Comparison of ENCODE assay signal across 20 cellular contexts in the genomic region with DNA sequence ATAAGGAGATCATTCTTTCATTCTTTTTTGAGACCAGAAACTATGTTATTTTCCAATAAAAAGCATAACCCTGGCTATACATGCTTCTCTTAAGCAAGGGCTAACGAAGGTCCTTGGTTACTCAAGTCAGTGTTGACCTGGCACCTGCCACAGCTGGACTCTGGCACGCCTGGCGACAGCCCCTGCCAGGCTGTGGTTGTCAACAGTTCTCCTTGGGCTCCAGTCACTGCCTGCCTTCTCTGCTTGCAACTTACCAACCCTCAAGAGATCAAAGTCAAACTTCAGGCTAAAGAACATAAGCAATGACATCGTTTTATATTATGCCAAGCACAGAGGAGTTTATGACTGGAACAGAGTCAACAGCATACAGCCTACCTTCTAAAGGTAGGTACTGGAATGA.
"Had no signal": no experiment of that assay in that cellular context is flagged by ENCODE, and none has a peak within 500 bp of the region (broad histone marks: within the 10 kb centered on the region; RNA-seq: fewer than 3 reads in every experiment).

No MANE protein-coding gene starts in this region.

- H3K4me3 ChIP-seq: coronary artery, heart left ventricle, lower lobe of right lung, tibial artery had no signal

- ATAC-seq: activated CD4-positive, alpha-beta T cell treated with anti-CD3 and anti-CD28 coated beads for 36 hours; activated T-cell treated with anti-CD3 and anti-CD28 coated beads, Interleukin-2, amount 50 U/mL, for 4 hours; heart left ventricle; left cardiac atrium; lower lobe of right lung; right cardiac atrium; stimulated activated effector memory CD8-positive, alpha-beta T cell treated with anti-CD3 and anti-CD28 coated beads, Interleukin-12 subunit alpha, Interleukin-12 subunit beta, amount 100 ng/mL, for 72 hours; WTC11 had no signal

- H3K27ac ChIP-seq: coronary artery, parathyroid adenoma, tibial artery had no signal

- H3K9me3 ChIP-seq: heart left ventricle, lower lobe of right lung, tibial artery had no signal

- H3K4me1 ChIP-seq: parathyroid adenoma, tibial artery had no signal

- DNase-seq: activated CD4-positive, alpha-beta T cell treated with anti-CD3 and anti-CD28 coated beads for 36 hours; activated CD4-positive, alpha-beta T cell treated with anti-CD3 and anti-CD28 coated beads, Interleukin-2, amount 50 U/mL, for 48 hours; activated CD8-positive, alpha-beta memory T cell treated with anti-CD3 and anti-CD28 coated beads, Interleukin-2, amount 50 U/mL, for 48 hours; activated naive CD4-positive, alpha-beta T cell treated with Interleukin-2 at 50 U/mL for 16 hours; activated naive CD8-positive, alpha-beta T cell treated with anti-CD3 and anti-CD28 coated beads for 36 hours; activated T-cell treated with anti-CD3 and anti-CD28 coated beads, Interleukin-2, amount 50 U/mL, for 4 hours; endodermal cell; heart left ventricle; islet precursor cell; left cardiac atrium; lower lobe of right lung; nephron progenitor cell; right cardiac atrium; stimulated activated CD4-positive, alpha-beta T cell treated with anti-CD3 and anti-CD28 coated beads, Interleukin-1b, Interleukin-23, amount 100 ng/mL, for 48 hours; T-helper 1 cell; tibial artery had no signal

- H3K27me3 ChIP-seq: heart left ventricle, tibial artery had no signal

- H3K9ac ChIP-seq: parathyroid adenoma had no signal
